Comparison of ENCODE assay signal across 11 cellular contexts in genomic region chr7:102593637-102594334, GRCh38. TPM values are rescaled to one million over a fixed set of nuclear protein-coding genes. Genes with fewer than 3 reads are reported as not detected.
A peak's percentile ranks its signal among the peaks of the same experiment; 100 is the strongest.
DNase-seq lines count a peak whose midpoint lies in the region; ATAC-seq and TF ChIP-seq lines count a peak whose summit lies in the region.
"Not testable (repeated sequence)": the region's sequence is repeated elsewhere in the genome, so short reads cannot be mapped to it uniquely, and the experiment has no call there.
"Had no signal": no experiment of that assay in that cellular context is flagged by ENCODE, and none has a peak within 500 bp of the region (broad histone marks: within the 10 kb centered on the region; RNA-seq: fewer than 3 reads in every experiment).

No MANE protein-coding gene starts in this region.

- not testable (repeated sequence) for H3K27me3 Mint-ChIP-seq in WTC11 (ENCODE audit: low read depth)

- H3K36me3 Mint-ChIP-seq in WTC11, result not testable (repeated sequence)

- H3K4me1 Mint-ChIP-seq in WTC11, result not testable (repeated sequence)

- H3K4me3 Mint-ChIP-seq in WTC11, result not testable (repeated sequence)

- ATAC-seq in GM18498 (IDR thresholded peaks at IDR 0.05; ENCODE audit: unreplicated experiment) (peak; percentile 76), GM19372 (IDR thresholded peaks at IDR 0.05; ENCODE audit: low read depth, unreplicated experiment) (peak; percentile 63), GM21717 (IDR thresholded peaks at IDR 0.05; ENCODE audit: unreplicated experiment) (peak; percentile 51), HG02943 (IDR thresholded peaks at IDR 0.05; ENCODE audit: low read depth, unreplicated experiment) (peak; percentile 49), HG03354 (IDR thresholded peaks at IDR 0.05; ENCODE audit: poor library complexity, severe bottlenecking, unreplicated experiment) (peak; percentile 65), WTC11 (peak; percentile 0), Right ventricle myocardium superior (ENCODE audit: poor library complexity) (peak; percentile 58), sciatic nerve (peak; percentile 25)

- CTCF ChIA-PET in WTC11 (lab: Charles Lee), result not testable (repeated sequence)

- POLR2A ChIA-PET in WTC11 (lab: Charles Lee), result not testable (repeated sequence)

- not testable (repeated sequence) for DNase-seq in WTC11 (ENCODE audit: low spot score); Right ventricle myocardium superior; sciatic nerve (ENCODE audit: low spot score)

- not testable (repeated sequence) for H3K9me3 Mint-ChIP-seq in WTC11

- H3K27ac Mint-ChIP-seq in WTC11, result not testable (repeated sequence)

- intact Hi-C loops in Right ventricle myocardium superior (cut with DNase I); sciatic nerve (cut with DNase I): not testable (repeated sequence)

- TF ChIP-seq CTCF in WTC11 (IDR thresholded peaks at IDR 0.05), result not testable (repeated sequence)

RNA-seq across cellular contexts. Expression of gene POLR2J3, which starts 21.4 kb away (rescaled TPM):
- 21.2 to 26.5 TPM (median 24.7 TPM) in 3 replicates for total RNA-seq in WTC11 (2021)
- 12.0 TPM for total RNA-seq in Right ventricle myocardium superior
- 64.2 TPM for total RNA-seq in sciatic nerve

RNA-seq across cellular contexts. Expression of gene RASA4, which starts 22.8 kb away (rescaled TPM):
- total RNA-seq in WTC11 (2021) (11.2 to 17.9 TPM (median 17.4 TPM) in 3 replicates), Right ventricle myocardium superior (16.6 TPM), sciatic nerve (233 TPM)

RNA-seq across cellular contexts. Expression of gene SPDYE2, which starts 42.8 kb away (rescaled TPM):
- total RNA-seq in WTC11 (2021) (0.15 to 0.23 TPM in 2 of 3 replicates, not detected in the other), Right ventricle myocardium superior (not detected), sciatic nerve (0.31 TPM)
- total RNA-seq: A673, frontal cortex, mammary epithelial cell had no signal

RNA-seq across cellular contexts. Expression of gene UPK3BL1, which starts 48.8 kb away (rescaled TPM):
- 21.3 to 27.4 TPM (median 23.2 TPM) in 3 replicates for total RNA-seq in WTC11 (2021)
- 12.2 TPM for total RNA-seq in Right ventricle myocardium superior
- total RNA-seq in sciatic nerve, result 23.0 TPM

RNA-seq across cellular contexts. Expression of gene UPK3BL2, which starts 50.3 kb away (rescaled TPM):
- total RNA-seq in WTC11 (2021) (9.0 to 11.2 TPM (median 10.5 TPM) in 3 replicates), Right ventricle myocardium superior (4.4 TPM), sciatic nerve (31.6 TPM)

Comparison
In these comparisons a context has a peak if more than half of its experiments do, and no peak if none do; other contexts are left out.
1. ATAC-seq: peak in every context shown above with its lines; median percentile 76 in GM18498; 65 in HG03354; 63 in GM19372; 58 in Right ventricle myocardium superior; 51 in GM21717; 49 in HG02943; 25 in sciatic nerve; 0 in WTC11.
2. RNA of gene RASA4, which starts 22.8 kb away (total RNA-seq): 233 TPM in sciatic nerve (single experiment); 16.6 TPM in Right ventricle myocardium superior (single experiment) and 11.2 to 17.9 TPM in WTC11; every median in the first group is over 10 times any median in the second.